8 cellular contexts compared by ENCODE assay signal in genomic region chr12:8045952-8046944, GRCh38. TPM values are rescaled to one million over a fixed set of nuclear protein-coding genes. Genes with fewer than 3 reads are reported as not detected.
DNase-seq lines count a peak whose midpoint lies in the region; ATAC-seq and TF ChIP-seq lines count a peak whose summit lies in the region.

No MANE protein-coding gene starts in this region.

- peak overlapping the region; percentile 52 for H3K27ac Mint-ChIP-seq in activated T-helper 17 cell treated with anti-CD3 and anti-CD28 coated beads, Interleukin-2, amount 50 U/mL, for 72 hours

- H3K36me3 ChIP-seq in DOHH2 (ENCODE audit: control insufficient read depth, low read length): peaks cover 22% of the 10 kb centered on the region
- H3K36me3 ChIP-seq in thoracic aorta: peaks cover 88% of the 10 kb centered on the region

- no peaks in the 10 kb centered on the region for H3F3A ChIP-seq in DOHH2 (ENCODE audit: control insufficient read depth, insufficient read depth)

- H3K4me3 Mint-ChIP-seq in activated T-helper 17 cell treated with anti-CD3 and anti-CD28 coated beads, Interleukin-2, amount 50 U/mL, for 72 hours: no peak overlapping the region

- no peaks in the 10 kb centered on the region for H3K9me2 ChIP-seq in DOHH2 (replicated peaks; ENCODE audit: control insufficient read depth, low read length)

- peak; percentile 64 for ATAC-seq in activated T-helper 17 cell treated with anti-CD3 and anti-CD28 coated beads, Interleukin-2, amount 50 U/mL, for 72 hours (replicated peaks)
- ATAC-seq in thoracic aorta (ENCODE audit: insufficient number of reproducible peaks, low FRiP score, low read depth) (no peak), HG03354 (IDR thresholded peaks at IDR 0.05; ENCODE audit: poor library complexity, severe bottlenecking, unreplicated experiment) (no peak)

- no peaks in the 10 kb centered on the region for H3K27me3 Mint-ChIP-seq in activated T-helper 17 cell treated with anti-CD3 and anti-CD28 coated beads, Interleukin-2, amount 50 U/mL, for 72 hours

- H3K27me3 ChIP-seq in DOHH2 (ENCODE audit: control insufficient read depth, low read length) (no peaks in the 10 kb centered on the region), thoracic aorta (replicated peaks; ENCODE audit: insufficient read depth) (no peaks in the 10 kb centered on the region)

- H3K9me3 ChIP-seq in DOHH2 (ENCODE audit: control insufficient read depth, insufficient read depth, low read length) (no peaks in the 10 kb centered on the region), thoracic aorta (no peaks in the 10 kb centered on the region)

- peak; percentile 58 for DNase-seq in Jurkat, Clone E6-1 (ENCODE audit: low read depth, low spot score)
- DNase-seq in RPMI7951 (ENCODE audit: low read depth) (peak; percentile 61), foreskin fibroblast (peak; percentile 76 to 93), nucleus accumbens (lab: John Stamatoyannopoulos, UW) (peak in 46 of 56 donors; percentile 7 to 89 (median 47)), thoracic aorta (ENCODE audit: low spot score) (no peak)

- H3K79me2 ChIP-seq in DOHH2 (ENCODE audit: control insufficient read depth, low read length): no peaks in the 10 kb centered on the region

- no peaks in the 10 kb centered on the region for H4K20me1 ChIP-seq in DOHH2 (ENCODE audit: control insufficient read depth, insufficient read depth, low read depth, low read length)

- H3K36me3 Mint-ChIP-seq in activated T-helper 17 cell treated with anti-CD3 and anti-CD28 coated beads, Interleukin-2, amount 50 U/mL, for 72 hours (ENCODE audit: low read depth): peaks cover 97% of the 10 kb centered on the region

- H3K4me1 Mint-ChIP-seq in activated T-helper 17 cell treated with anti-CD3 and anti-CD28 coated beads, Interleukin-2, amount 50 U/mL, for 72 hours: peaks cover 14% of the 10 kb centered on the region

- H3K27ac ChIP-seq in DOHH2 (ENCODE audit: low read depth, low read length): no peak overlapping the region
- H3K27ac ChIP-seq in thoracic aorta: no peak overlapping the region

- no peak overlapping the region for H3K4me2 ChIP-seq in DOHH2 (ENCODE audit: low read length)

- TF ChIP-seq CTCF in DOHH2 (IDR thresholded peaks at IDR 0.05; ENCODE audit: low read depth, low read length, poor library complexity, severe bottlenecking): peak; percentile 79
- TF ChIP-seq CTCF in foreskin fibroblast (IDR thresholded peaks at IDR 0.05; ENCODE audit: low read depth, low read length): peak; percentile 90
- TF ChIP-seq CTCF in thoracic aorta (IDR thresholded peaks at IDR 0.05): peak; percentile 81

- H3K9me3 Mint-ChIP-seq in activated T-helper 17 cell treated with anti-CD3 and anti-CD28 coated beads, Interleukin-2, amount 50 U/mL, for 72 hours: no peaks in the 10 kb centered on the region

- H3K4me1 ChIP-seq in DOHH2 (ENCODE audit: control insufficient read depth, low read length): peaks cover 24% of the 10 kb centered on the region
- no peaks in the 10 kb centered on the region for H3K4me1 ChIP-seq in thoracic aorta (ENCODE audit: control insufficient read depth in 1 of 2, low read depth in 2 of 2)

- no peak overlapping the region for H3K4me3 ChIP-seq in DOHH2 (ENCODE audit: low read length)
- H3K4me3 ChIP-seq in Jurkat, Clone E6-1 (ENCODE audit: low read length): no peak overlapping the region
- no peak overlapping the region for H3K4me3 ChIP-seq in foreskin fibroblast (ENCODE audit: low read depth in 1 of 2, low read length in 2 of 2)
- no peak overlapping the region for H3K4me3 ChIP-seq in thoracic aorta

RNA-seq across cellular contexts. Expression of gene FOXJ2, which starts 13.7 kb away (rescaled TPM):
- polyA plus RNA-seq in Jurkat, Clone E6-1 (2012; ENCODE audit: insufficient read depth, insufficient read length): 10.4 TPM
- total RNA-seq in RPMI7951 (2014; rRNA removed; shearing (Covaris generic)): 6.7 and 7.0 TPM in 2 replicates
- 10 to 100 TPM; 14.3 to 15.1 TPM for total RNA-seq in activated T-helper 17 cell treated with anti-CD3 and anti-CD28 coated beads, Interleukin-2, amount 50 U/mL, for 72 hours
- total RNA-seq in thoracic aorta: 10 to 100 TPM; 25.7 to 29.6 TPM

RNA-seq across cellular contexts. Expression of gene C3AR1, which starts 19.9 kb away (rescaled TPM):
- not detected for polyA plus RNA-seq in Jurkat, Clone E6-1 (2012; ENCODE audit: insufficient read depth, insufficient read length)
- 0.39 and 1.2 TPM in 2 replicates for total RNA-seq in RPMI7951 (2014; rRNA removed; shearing (Covaris generic))
- total RNA-seq in activated T-helper 17 cell treated with anti-CD3 and anti-CD28 coated beads, Interleukin-2, amount 50 U/mL, for 72 hours: 1 to 10 TPM; 6.4 to 7.3 TPM
- total RNA-seq in thoracic aorta: 10 to 100 TPM; 21.2 to 25.5 TPM

RNA-seq across cellular contexts. Expression of gene NECAP1, which starts 35.8 kb away (rescaled TPM):
- polyA plus RNA-seq in Jurkat, Clone E6-1 (2012; ENCODE audit: insufficient read depth, insufficient read length): 21.8 TPM
- total RNA-seq in RPMI7951 (2014; rRNA removed; shearing (Covaris generic)): 25.7 and 30.8 TPM in 2 replicates
- 10 to 100 TPM; 30.0 to 32.9 TPM for total RNA-seq in activated T-helper 17 cell treated with anti-CD3 and anti-CD28 coated beads, Interleukin-2, amount 50 U/mL, for 72 hours
- total RNA-seq in thoracic aorta: 10 to 100 TPM; 21.7 to 50.2 TPM
